Comparison of ENCODE assay signal across 19 cellular contexts in genomic region chr4:101669138-101669831, GRCh38.
"Had no signal": no experiment of that assay in that cellular context is flagged by ENCODE, and none has a peak within 500 bp of the region (broad histone marks: within the 10 kb centered on the region; RNA-seq: fewer than 3 reads in every experiment).

No MANE protein-coding gene starts in this region.

- H3K36me3 Mint-ChIP-seq: activated naive CD4-positive, alpha-beta T cell treated with anti-CD3 and anti-CD28 coated beads, Interleukin-2, amount 50 U/mL, for 72 hours; naive thymus-derived CD4-positive, alpha-beta T cell had no signal

- H3K27me3 Mint-ChIP-seq: activated B cell treated with CpG ODN at 0.5 μM for 24 hours; stimulated activated naive B cell treated with anti-CD40 and anti-IgM and Interleukin-4, amounts not matched to agents 10 μg/mL and 1 μg/mL and 100 μg/mL, for 72 hours had no signal

- H3K9ac ChIP-seq: parathyroid adenoma had no signal

- H3K4me3 Mint-ChIP-seq: activated B cell treated with CpG ODN at 0.5 μM for 24 hours; activated CD8-positive, alpha-beta T cell treated with anti-CD3 and anti-CD28 coated beads, Interleukin-2, amount 10 ng/mL, durations not matched to agents 7 days and 5 days; naive thymus-derived CD4-positive, alpha-beta T cell; stimulated activated naive B cell treated with anti-CD40 and anti-IgM and Interleukin-4, amounts not matched to agents 10 μg/mL and 1 μg/mL and 100 μg/mL, for 72 hours had no signal

- H3K27me3 ChIP-seq: brain microvascular endothelial cell had no signal

- H3K36me3 ChIP-seq: brain microvascular endothelial cell had no signal

- H3K4me1 ChIP-seq: parathyroid adenoma had no signal

- H3K4me3 ChIP-seq: mucosa of descending colon, skin epidermis had no signal

- H3K27ac Mint-ChIP-seq: activated B cell treated with CpG ODN at 0.5 μM for 24 hours; activated CD8-positive, alpha-beta T cell treated with anti-CD3 and anti-CD28 coated beads, Interleukin-2, amount 10 ng/mL, durations not matched to agents 7 days and 5 days; activated naive CD4-positive, alpha-beta T cell treated with anti-CD3 and anti-CD28 coated beads, Interleukin-2, amount 50 U/mL, for 72 hours; naive thymus-derived CD4-positive, alpha-beta T cell; stimulated activated naive B cell treated with anti-CD40 and anti-IgM and Interleukin-4, amounts not matched to agents 10 μg/mL and 1 μg/mL and 100 μg/mL, for 72 hours had no signal

- H3K27ac ChIP-seq: brain microvascular endothelial cell, parathyroid adenoma had no signal

- H3K9me3 Mint-ChIP-seq: activated B cell treated with CpG ODN at 0.5 μM for 24 hours; activated naive CD4-positive, alpha-beta T cell treated with anti-CD3 and anti-CD28 coated beads, Interleukin-2, amount 50 U/mL, for 72 hours had no signal

- DNase-seq: activated B cell treated with CpG ODN at 0.5 μM for 24 hours; activated CD4-positive, alpha-beta T cell treated with anti-CD3 and anti-CD28 coated beads for 48 hours; activated CD8-positive, alpha-beta memory T cell treated with anti-CD3 and anti-CD28 coated beads, Interleukin-2, amount 50 U/mL, for 4 hours; activated CD8-positive, alpha-beta T cell treated with anti-CD3 and anti-CD28 coated beads, Interleukin-2, amount 10 ng/mL, durations not matched to agents 7 days and 5 days; activated effector memory CD4-positive, alpha-beta T cell treated with anti-CD3 and anti-CD28 coated beads, Interleukin-2, amount 50 U/mL, for 16 hours; activated T-cell treated with anti-CD3 and anti-CD28 coated beads, Interleukin-2, amount 50 U/mL, for 48 hours; brain microvascular endothelial cell; cerebellar nuclear complex; effector memory CD4-positive, alpha-beta T cell; mucosa of descending colon; naive thymus-derived CD4-positive, alpha-beta T cell; stimulated activated CD4-positive, alpha-beta T cell treated with anti-CD3 and anti-CD28 coated beads, Interleukin-15, amount 100 ng/mL, for 24 hours; stimulated activated CD4-positive, alpha-beta T cell treated with anti-CD3 and anti-CD28 coated beads, Interleukin-4, amount 100 ng/mL, for 1 hour; stimulated activated naive B cell treated with anti-CD40 and anti-IgM and Interleukin-4, amounts not matched to agents 10 μg/mL and 1 μg/mL and 100 μg/mL, for 72 hours; T-helper 2 cell; trophoblast cell had no signal

- H3K4me1 Mint-ChIP-seq: naive thymus-derived CD4-positive, alpha-beta T cell had no signal

- ATAC-seq: activated CD8-positive, alpha-beta T cell treated with anti-CD3 and anti-CD28 coated beads, Interleukin-2, amount 10 ng/mL, durations not matched to agents 7 days and 5 days; activated naive CD4-positive, alpha-beta T cell treated with anti-CD3 and anti-CD28 coated beads, Interleukin-2, amount 50 U/mL, for 72 hours; mucosa of descending colon; naive thymus-derived CD4-positive, alpha-beta T cell; stimulated activated naive B cell treated with anti-CD40 and anti-IgM and Interleukin-4, amounts not matched to agents 10 μg/mL and 1 μg/mL and 100 μg/mL, for 72 hours had no signal
